17 cellular contexts compared by ENCODE assay signal in genomic region chr15:98855815-98856539, GRCh38.
A peak's percentile ranks its signal among the peaks of the same experiment; 100 is the strongest.
DNase-seq lines count a peak whose midpoint lies in the region; ATAC-seq and TF ChIP-seq lines count a peak whose summit lies in the region.
"Had no signal": no experiment of that assay in that cellular context is flagged by ENCODE, and none has a peak within 500 bp of the region (broad histone marks: within the 10 kb centered on the region; RNA-seq: fewer than 3 reads in every experiment).

No MANE protein-coding gene starts in this region.

- no peak for DNase-seq in CD4-positive, CD25-positive, alpha-beta regulatory T cell
- DNase-seq in medulla oblongata (ENCODE audit: extremely low spot score) = peak; percentile 59
- peak in 12 of 49 donors; percentile 16 to 58 (median 31) for DNase-seq in substantia nigra (lab: John Stamatoyannopoulos, UW)
- DNase-seq in erythroblast (lab: John Stamatoyannopoulos, UW) = no peak
- DNase-seq in NCI-H2171 treated with DMSO at 0.1 percent for 48 hours (lab: John Stamatoyannopoulos, UW) = no peak
- no peak for DNase-seq in WERI-Rb-1
- DNase-seq: activated CD4-positive, alpha-beta T cell treated with anti-CD3 and anti-CD28 coated beads, Interleukin-2, amount 10 ng/mL, durations not matched to agents 7 days and 5 days; DMS79; effector memory CD4-positive, alpha-beta T cell; NCI-H1092 treated with DMSO at 0.1 percent for 48 hours; NCI-H2227 treated with DMSO at 0.1 percent for 48 hours had no signal

- no peaks in the 10 kb centered on the region for H3K27me3 Mint-ChIP-seq in CD4-positive, CD25-positive, alpha-beta regulatory T cell
- H3K27me3 Mint-ChIP-seq: activated CD4-positive, alpha-beta T cell treated with anti-CD3 and anti-CD28 coated beads, Interleukin-2, amount 10 ng/mL, durations not matched to agents 7 days and 5 days had no signal

- H3K36me3 ChIP-seq in CD4-positive, CD25-positive, alpha-beta regulatory T cell (ENCODE audit: control insufficient read depth, insufficient read depth, low read length) = no peaks in the 10 kb centered on the region
- no peaks in the 10 kb centered on the region for H3K36me3 ChIP-seq in WERI-Rb-1
- H3K36me3 ChIP-seq: suprapubic skin had no signal

- H3K27me3 ChIP-seq in CD4-positive, CD25-positive, alpha-beta regulatory T cell (ENCODE audit: control insufficient read depth, insufficient read depth, low read length) = no peaks in the 10 kb centered on the region
- no peaks in the 10 kb centered on the region for H3K27me3 ChIP-seq in WERI-Rb-1 (ENCODE audit: insufficient read depth, low read depth, severe bottlenecking)
- H3K27me3 ChIP-seq: suprapubic skin had no signal

- ATAC-seq in CD4-positive, CD25-positive, alpha-beta regulatory T cell (ENCODE audit: low read depth in 2 of 2) = no peak
- no peak for ATAC-seq in GM21619 (IDR thresholded peaks at IDR 0.05; ENCODE audit: unreplicated experiment)
- ATAC-seq: HepG2 had no signal

- H3K9me3 Mint-ChIP-seq in CD4-positive, CD25-positive, alpha-beta regulatory T cell = peaks cover 0 to 3% (median 0%) of the 10 kb centered on the region in 7 donors
- H3K9me3 Mint-ChIP-seq: activated CD4-positive, alpha-beta T cell treated with anti-CD3 and anti-CD28 coated beads, Interleukin-2, amount 10 ng/mL, durations not matched to agents 7 days and 5 days; activated T-helper 1 cell treated with anti-CD3 and anti-CD28 coated beads, Interleukin-12 subunit alpha, Interleukin-12 subunit beta, Interleukin-2, Interleukin-4 antibody, amounts not matched to agents 30 ng/mL and 10 ng/mL and 1 ng/mL, durations not matched to agents 14 hours and 24 hours and 36 hours; T-helper 1 cell treated with Interleukin-12 subunit alpha and Interleukin-12 subunit beta and Interleukin-4 antibody, amounts not matched to agents 30 μg/mL and 1 μg/mL, for 36 hours had no signal

- peaks cover 37% of the 10 kb centered on the region for H3K4me1 ChIP-seq in CD4-positive, CD25-positive, alpha-beta regulatory T cell (ENCODE audit: control insufficient read depth, insufficient read depth, low read length, poor library complexity, severe bottlenecking)

- H3K4me3 ChIP-seq in CD4-positive, CD25-positive, alpha-beta regulatory T cell (ENCODE audit: low read depth, low read length) = no peak overlapping the region
- no peak overlapping the region for H3K4me3 ChIP-seq in WERI-Rb-1 (ENCODE audit: low read depth, low read length)
- H3K4me3 ChIP-seq: suprapubic skin had no signal

- peak overlapping the region; percentile 39 to 71 (median 69) for H3K27ac Mint-ChIP-seq in CD4-positive, CD25-positive, alpha-beta regulatory T cell
- H3K27ac Mint-ChIP-seq: activated CD4-positive, alpha-beta T cell treated with anti-CD3 and anti-CD28 coated beads, Interleukin-2, amount 10 ng/mL, durations not matched to agents 7 days and 5 days; activated T-helper 1 cell treated with anti-CD3 and anti-CD28 coated beads, Interleukin-12 subunit alpha, Interleukin-12 subunit beta, Interleukin-2, Interleukin-4 antibody, amounts not matched to agents 30 ng/mL and 10 ng/mL and 1 ng/mL, durations not matched to agents 14 hours and 24 hours and 36 hours had no signal

- peak overlapping the region in 1 of 4 donors; percentile 5 for H3K4me3 Mint-ChIP-seq in CD4-positive, CD25-positive, alpha-beta regulatory T cell
- H3K4me3 Mint-ChIP-seq: activated CD4-positive, alpha-beta T cell treated with anti-CD3 and anti-CD28 coated beads, Interleukin-2, amount 10 ng/mL, durations not matched to agents 7 days and 5 days; T-helper 1 cell treated with Interleukin-12 subunit alpha and Interleukin-12 subunit beta and Interleukin-4 antibody, amounts not matched to agents 30 μg/mL and 1 μg/mL, for 36 hours had no signal

- H3K4me1 Mint-ChIP-seq in CD4-positive, CD25-positive, alpha-beta regulatory T cell = peaks cover 15 to 85% (median 34%) of the 10 kb centered on the region in 4 donors

- no peak for TF ChIP-seq CTCF in WERI-Rb-1 (IDR thresholded peaks at IDR 0.05; ENCODE audit: low read depth, low read length)

- TF ChIP-seq POLR2A in erythroblast (IDR thresholded peaks at IDR 0.05; ENCODE audit: low read length) = no peak

- H3K36me3 Mint-ChIP-seq in CD4-positive, CD25-positive, alpha-beta regulatory T cell = no peaks in the 10 kb centered on the region

- no peak overlapping the region for H3K27ac ChIP-seq in CD4-positive, CD25-positive, alpha-beta regulatory T cell (ENCODE audit: insufficient read depth, low read length, poor library complexity, severe bottlenecking)
- peak overlapping the region; percentile 44 for H3K27ac ChIP-seq in angular gyrus (ENCODE audit: low read depth, low read length)
- peak overlapping the region; percentile 32 for H3K27ac ChIP-seq in substantia nigra (ENCODE audit: low read depth, low read length, poor library complexity, severe bottlenecking)
- no peak overlapping the region for H3K27ac ChIP-seq in WERI-Rb-1
- H3K27ac ChIP-seq: suprapubic skin had no signal

- no peaks in the 10 kb centered on the region for H3K9me3 ChIP-seq in CD4-positive, CD25-positive, alpha-beta regulatory T cell (ENCODE audit: control insufficient read depth in 2 of 2, low read length in 2 of 2)
- H3K9me3 ChIP-seq in WERI-Rb-1 (ENCODE audit: severe bottlenecking) = no peaks in the 10 kb centered on the region
- H3K9me3 ChIP-seq: suprapubic skin had no signal

Comparison
In these comparisons a context has a peak if more than half of its experiments do, and no peak if none do; other contexts are left out.
1. H3K27ac ChIP-seq: peak in angular gyrus (single experiment) and substantia nigra (single experiment); none in CD4-positive, CD25-positive, alpha-beta regulatory T cell (single experiment) and WERI-Rb-1 (single experiment).